20 cellular contexts compared by ENCODE assay signal in genomic region chr5:83009408-83009807, GRCh38.
"Had no signal": no experiment of that assay in that cellular context is flagged by ENCODE, and none has a peak within 500 bp of the region (broad histone marks: within the 10 kb centered on the region; RNA-seq: fewer than 3 reads in every experiment).

No MANE protein-coding gene starts in this region.

- ATAC-seq: natural killer cell; right lobe of liver; stimulated activated naive B cell treated with anti-CD40 and anti-IgM and Interleukin-4, amounts not matched to agents 10 μg/mL and 1 μg/mL and 100 μg/mL, for 72 hours; stimulated activated naive CD8-positive, alpha-beta T cell treated with anti-CD3 and anti-CD28 coated beads, Interleukin-15, Interleukin-2, amounts not matched to agents 100 U/mL and 50 U/mL, for 24 hours had no signal

- DNase-seq: islet precursor cell; left ventricle myocardium inferior; mesendoderm; naive B cell; natural killer cell; nephron progenitor cell; occipital lobe; right lobe of liver; stimulated activated CD4-positive, alpha-beta T cell treated with anti-CD3 and anti-CD28 coated beads, Interleukin-1b, Interleukin-23, amount 100 ng/mL, for 48 hours; stimulated activated CD4-positive, alpha-beta T cell treated with anti-CD3 and anti-CD28 coated beads, Interleukin-4, amount 100 ng/mL, for 1 hour; stimulated activated naive B cell treated with anti-CD40 and anti-IgM and Interleukin-4, amounts not matched to agents 10 μg/mL and 1 μg/mL and 100 μg/mL, for 72 hours; stimulated activated naive CD8-positive, alpha-beta T cell treated with anti-CD3 and anti-CD28 coated beads, Interleukin-15, Interleukin-2, amounts not matched to agents 100 U/mL and 50 U/mL, for 24 hours; stomach; testis; thyroid gland; transverse colon; upper lobe of left lung had no signal

- H3K4me3 Mint-ChIP-seq: mesothelial cell of epicardium; naive B cell; natural killer cell; nephron progenitor cell; neural progenitor cell; stimulated activated naive B cell treated with anti-CD40 and anti-IgM and Interleukin-4, amounts not matched to agents 10 μg/mL and 1 μg/mL and 100 μg/mL, for 72 hours had no signal

- H3K4me1 Mint-ChIP-seq: mesothelial cell of epicardium, natural killer cell, neural progenitor cell had no signal

- H3K9me3 Mint-ChIP-seq: natural killer cell had no signal

- H3K27me3 Mint-ChIP-seq: naive B cell, progenitor cell of endocrine pancreas had no signal

- H3K36me3 Mint-ChIP-seq: mesothelial cell of epicardium, naive B cell, natural killer cell, neural progenitor cell had no signal

- H3K27ac Mint-ChIP-seq: mesothelial cell of epicardium; naive B cell; natural killer cell; nephron progenitor cell; neural progenitor cell; progenitor cell of endocrine pancreas; stimulated activated naive B cell treated with anti-CD40 and anti-IgM and Interleukin-4, amounts not matched to agents 10 μg/mL and 1 μg/mL and 100 μg/mL, for 72 hours had no signal
